ENCODE assay signal across 9 cellular contexts in genomic region chr21:36385909-36386642, GRCh38. TPM values are rescaled to one million over a fixed set of nuclear protein-coding genes. Genes with fewer than 3 reads are reported as not detected.
A peak's percentile ranks its signal among the peaks of the same experiment; 100 is the strongest.
DNase-seq lines count a peak whose midpoint lies in the region; FAIRE-seq and TF ChIP-seq lines count a peak whose summit lies in the region.
"Had no signal": no experiment of that assay in that cellular context is flagged by ENCODE, and none has a peak within 500 bp of the region (broad histone marks: within the 10 kb centered on the region; RNA-seq: fewer than 3 reads in every experiment).

No MANE protein-coding gene starts in this region.

- peaks cover 12% of the 10 kb centered on the region for H3K4me1 Mint-ChIP-seq in T-helper 2 cell treated with Interferon-gamma antibody and Interleukin-4, amounts not matched to agents 5 μg/mL and 100 μg/mL, for 36 hours (ENCODE audit: low read depth)

- peaks cover 29% of the 10 kb centered on the region for H3K36me3 ChIP-seq in SJSA1

- peak overlapping the region; percentile 87 for H3K4me3 Mint-ChIP-seq in T-helper 2 cell treated with Interferon-gamma antibody and Interleukin-4, amounts not matched to agents 5 μg/mL and 100 μg/mL, for 36 hours

- H3K36me3 Mint-ChIP-seq in T-helper 2 cell treated with Interferon-gamma antibody and Interleukin-4, amounts not matched to agents 5 μg/mL and 100 μg/mL, for 36 hours (ENCODE audit: low read depth): peaks cover 27% of the 10 kb centered on the region

- H3K4me3 ChIP-seq in SJSA1 (peak overlapping the region; percentile 84), fibroblast of the aortic adventitia (ENCODE audit: low read depth, low read length) (peak overlapping the region; percentile 72), skeletal muscle cell (ENCODE audit: low read depth, low read length) (peak overlapping the region; percentile 59)

- no peaks in the 10 kb centered on the region for H3K9me3 ChIP-seq in SJSA1 (replicated peaks)

- H3K27me3 Mint-ChIP-seq in T-helper 2 cell treated with Interferon-gamma antibody and Interleukin-4, amounts not matched to agents 5 μg/mL and 100 μg/mL, for 36 hours (ENCODE audit: low read depth): no peaks in the 10 kb centered on the region

- peak overlapping the region; percentile 65; the same call in 1 of the 2 replicates for H3K27ac ChIP-seq in SJSA1

- H3K9me3 Mint-ChIP-seq in T-helper 2 cell treated with Interferon-gamma antibody and Interleukin-4, amounts not matched to agents 5 μg/mL and 100 μg/mL, for 36 hours: no peaks in the 10 kb centered on the region

- H3K27ac Mint-ChIP-seq in T-helper 2 cell treated with Interferon-gamma antibody and Interleukin-4, amounts not matched to agents 5 μg/mL and 100 μg/mL, for 36 hours: peak overlapping the region; percentile 80

- no peak for DNase-seq in T-helper 2 cell treated with Interferon-gamma antibody and Interleukin-4, amounts not matched to agents 5 μg/mL and 100 μg/mL, for 36 hours (ENCODE audit: low spot score)
- DNase-seq in T-helper 2 cell (no peak), SJSA1 (ENCODE audit: low read depth in 1 of 2, low spot score in 2 of 2) (peak in 1 of 2 experiments; percentile 24), fibroblast of the aortic adventitia (ENCODE audit: low read depth) (peak; percentile 21), skeletal muscle cell (ENCODE audit: low read depth) (no peak), hypothalamus (lab: John Stamatoyannopoulos, UW) (no peak), H54 (ENCODE audit: insufficient read length, low spot score) (no peak)
- DNase-seq in stimulated activated CD4-positive, alpha-beta T cell treated with anti-CD3 and anti-CD28 coated beads, Interleukin-4, amount 100 ng/mL, for 4 hours: no peak

- no peak for FAIRE-seq in H54 (lab: Jason Lieb, UNC)
- FAIRE-seq: endometrium had no signal

- H3K4me1 ChIP-seq in SJSA1 (replicated peaks): peaks cover 7% of the 10 kb centered on the region

- no peaks in the 10 kb centered on the region for H3K27me3 ChIP-seq in SJSA1 (replicated peaks)

- TF ChIP-seq CTCF in fibroblast of the aortic adventitia (IDR thresholded peaks at IDR 0.05; ENCODE audit: insufficient read depth, low read length): no peak

- TF ChIP-seq POLR2A in H54 (IDR thresholded peaks at IDR 0.05; ENCODE audit: low read depth, low read length): no peak

RNA-seq across cellular contexts. Expression of gene CHAF1B, which starts 0.9 kb away (rescaled TPM):
- total RNA-seq in SJSA1 (2014; rRNA removed; shearing (Covaris generic)): 12.1 and 16.6 TPM in 2 replicates
- 0.49 and 7.8 TPM in 2 replicates for total RNA-seq in fibroblast of the aortic adventitia (ENCODE audit: low replicate concordance)
